1 cellular context compared by ENCODE assay signal in genomic region chr9:13278368-13279246, GRCh38.
TF ChIP-seq lines count a peak whose summit lies in the region.

No MANE protein-coding gene starts in this region.

TF ChIP-seq in SK-N-SH treated with all-trans-retinoic acid at 6 μM for 48 hours, 23 proteins besides CTCF, POLR2A, EP300 and RAD21 (continued from another document):
- TF ChIP-seq TSHZ2 (CRISPR knock-in tag; IDR thresholded peaks at IDR 0.05) (0 out of 2 replicates have a peak, but pooled peaks have one; percentile 55), PPARA (CRISPR knock-in tag; IDR thresholded peaks at IDR 0.05; ENCODE audit: borderline replicate concordance) (no peak), SNAI2 (CRISPR knock-in tag; IDR thresholded peaks at IDR 0.05) (no peak), BACH2 (CRISPR knock-in tag; IDR thresholded peaks at IDR 0.05; ENCODE audit: borderline replicate concordance) (no peak), ESRRG (CRISPR knock-in tag; IDR thresholded peaks at IDR 0.05) (peak; percentile 19; the same call in 1 of the 2 replicates), OSR1 (CRISPR knock-in tag; IDR thresholded peaks at IDR 0.05) (no peak)
TF ChIP-seq in SK-N-SH treated with all-trans-retinoic acid at 6 μM for 48 hours: peak in this region for 3.
